11 cellular contexts compared by ENCODE assay signal in the genomic region with DNA sequence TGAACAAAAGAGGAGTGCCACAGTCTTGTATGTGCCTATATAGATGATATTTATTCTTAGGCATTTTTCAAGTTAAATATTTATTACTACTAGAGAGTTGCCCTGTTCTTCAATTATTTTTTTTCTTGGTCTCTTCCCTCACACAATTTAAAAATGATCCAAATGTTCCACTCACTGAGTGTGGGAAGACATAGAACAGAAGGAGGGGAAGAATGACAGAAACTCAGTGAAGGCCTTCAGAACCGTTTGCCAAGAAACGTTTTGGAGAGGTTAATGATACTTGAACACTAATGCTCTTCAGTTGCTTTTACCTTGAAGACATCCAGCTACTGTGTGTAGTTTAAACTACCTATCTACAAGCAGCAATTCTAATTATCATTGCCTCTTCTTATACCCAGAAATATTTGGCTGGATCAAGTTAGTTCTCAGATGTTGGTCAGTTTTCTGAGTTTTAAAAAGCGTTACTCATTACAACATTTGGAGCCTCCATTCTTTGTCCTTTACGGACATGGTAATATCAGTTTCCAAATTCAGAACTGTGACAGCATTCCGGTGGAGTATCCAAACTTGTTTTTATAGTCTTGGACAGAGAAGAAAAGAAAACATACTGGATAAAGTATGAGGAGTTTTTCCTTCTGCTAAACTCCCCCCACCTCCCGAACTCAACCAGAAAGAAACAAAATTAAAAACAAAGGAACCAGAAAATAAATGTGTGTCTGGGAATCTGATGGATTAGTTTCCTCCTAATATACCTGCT.
DNase-seq lines count a peak whose midpoint lies in the region; ATAC-seq and TF ChIP-seq lines count a peak whose summit lies in the region.
"Had no signal": no experiment of that assay in that cellular context is flagged by ENCODE, and none has a peak within 500 bp of the region (broad histone marks: within the 10 kb centered on the region; RNA-seq: fewer than 3 reads in every experiment).

No MANE protein-coding gene starts in this region.

- no peak for ATAC-seq in activated T-cell treated with anti-CD3 and anti-CD28 coated beads, Interleukin-2, amount 50 U/mL, for 72 hours (replicated peaks in 1 of 2)
- no peak for ATAC-seq in HG03457 (IDR thresholded peaks at IDR 0.05; ENCODE audit: unreplicated experiment)
- ATAC-seq: activated CD8-positive, alpha-beta T cell treated with anti-CD3 and anti-CD28 coated beads for 36 hours had no signal

- intact Hi-C loops in esophagus muscularis mucosa (cut with DNase I) = loop anchor here (5.0 to 10.0 kb wide), 2 partner anchors 46 to 238 kb away; no protein-coding TSS in a partner anchor

- H3K79me1 ChIP-seq in mesendoderm (ENCODE audit: low read length) = no peaks in the 10 kb centered on the region

- H3K4me1 ChIP-seq in esophagus muscularis mucosa = peaks cover 15 to 70% (median 62%) of the 10 kb centered on the region in 4 donors
- no peaks in the 10 kb centered on the region for H3K4me1 ChIP-seq in mesendoderm (ENCODE audit: control insufficient read depth, low read depth, low read length)
- H3K4me1 ChIP-seq in Karpas-422 (ENCODE audit: low read length) = no peaks in the 10 kb centered on the region

- peaks cover 5% of the 10 kb centered on the region; the same call in 1 of the 2 replicates for H3K36me3 Mint-ChIP-seq in HFFc6 (ENCODE audit: low read depth)
- H3K36me3 Mint-ChIP-seq in activated T-cell treated with anti-CD3 and anti-CD28 coated beads, Interleukin-2, amount 50 U/mL, for 72 hours (ENCODE audit: insufficient read depth in 2 of 2) = no peaks in the 10 kb centered on the region

- H3K4me3 Mint-ChIP-seq in HFFc6 = peak overlapping the region; percentile 26; the same call in 1 of the 2 replicates
- no peak overlapping the region for H3K4me3 Mint-ChIP-seq in activated T-cell treated with anti-CD3 and anti-CD28 coated beads, Interleukin-2, amount 50 U/mL, for 72 hours
- H3K4me3 Mint-ChIP-seq: activated CD8-positive, alpha-beta T cell treated with anti-CD3 and anti-CD28 coated beads for 36 hours had no signal

- no peaks in the 10 kb centered on the region for H3K9me3 ChIP-seq in esophagus muscularis mucosa
- no peaks in the 10 kb centered on the region for H3K9me3 ChIP-seq in Karpas-422 (ENCODE audit: low read length)

- peak overlapping the region; percentile 74 to 83 (median 78) for H3K27ac ChIP-seq in esophagus muscularis mucosa (replicated peaks in 1 of 4)
- no peak overlapping the region for H3K27ac ChIP-seq in mesendoderm (ENCODE audit: low read depth, low read length)
- H3K27ac ChIP-seq in skin epidermis = peak overlapping the region in 12 of 21 experiments; percentile 11 to 78 (median 52)
- no peak overlapping the region for H3K27ac ChIP-seq in Karpas-422 (ENCODE audit: low read length)

- no peaks in the 10 kb centered on the region for H4K20me1 ChIP-seq in Karpas-422 (ENCODE audit: insufficient read depth, low read depth, low read length)

- H3K4me3 ChIP-seq in esophagus muscularis mucosa (peak overlapping the region in 2 of 4 donors; percentile 8 to 9), mesendoderm (ENCODE audit: low read length) (no peak overlapping the region), skin epidermis (no peak overlapping the region), Karpas-422 (ENCODE audit: low read length) (no peak overlapping the region)

- DNase-seq in HFFc6 (no peak), esophagus muscularis mucosa (ENCODE audit: extremely low spot score) (no peak), mesendoderm (no peak), Karpas-422 (no peak), DMS 273 (lab: John Stamatoyannopoulos, UW; ENCODE audit: unreplicated experiment) (no peak)
- no peak for DNase-seq in activated T-cell treated with anti-CD3 and anti-CD28 coated beads, Interleukin-2, amount 50 U/mL, for 72 hours
- DNase-seq: activated CD8-positive, alpha-beta T cell treated with anti-CD3 and anti-CD28 coated beads for 36 hours; stimulated activated CD4-positive, alpha-beta T cell treated with anti-CD3 and anti-CD28 coated beads, Interleukin-4, amount 100 ng/mL, for 24 hours had no signal

- H2BK120ac ChIP-seq in mesendoderm (ENCODE audit: low read depth, low read length) = peak overlapping the region; percentile 28

- TF ChIP-seq EP300 in esophagus muscularis mucosa (IDR thresholded peaks at IDR 0.05) = peak; percentile 39

- H2BK5ac ChIP-seq in mesendoderm (ENCODE audit: low read length) = no peak overlapping the region

- no peaks in the 10 kb centered on the region for H3K9me2 ChIP-seq in Karpas-422 (replicated peaks; ENCODE audit: insufficient read depth, low read length)

- H2AFZ ChIP-seq in Karpas-422 (ENCODE audit: low read length) = no peak overlapping the region

- no peak overlapping the region for H3K4ac ChIP-seq in mesendoderm (ENCODE audit: low read depth, low read length)

- TF ChIP-seq CTCF in HFFc6 (IDR thresholded peaks at IDR 0.05) = no peak
- no peak for TF ChIP-seq CTCF in esophagus muscularis mucosa (IDR thresholded peaks at IDR 0.05)

- H2BK15ac ChIP-seq in mesendoderm (replicated peaks; ENCODE audit: low read depth) = no peak overlapping the region

- H3K27ac Mint-ChIP-seq in HFFc6 = no peak overlapping the region
- no peak overlapping the region for H3K27ac Mint-ChIP-seq in activated T-cell treated with anti-CD3 and anti-CD28 coated beads, Interleukin-2, amount 50 U/mL, for 72 hours
- H3K27ac Mint-ChIP-seq: activated CD8-positive, alpha-beta T cell treated with anti-CD3 and anti-CD28 coated beads for 36 hours; activated T-helper 2 cell treated with anti-CD3 and anti-CD28 coated beads, Interferon-gamma antibody, Interleukin-2, Interleukin-4, amounts not matched to agents 10 μg/mL and 5 μg/mL and 100 μg/mL, durations not matched to agents 14 hours and 24 hours and 36 hours had no signal

- H4K8ac ChIP-seq in mesendoderm (ENCODE audit: low read depth, low read length) = no peak overlapping the region

- H3K4me2 ChIP-seq in mesendoderm (ENCODE audit: low read length) = no peak overlapping the region
- no peak overlapping the region for H3K4me2 ChIP-seq in Karpas-422 (ENCODE audit: low read depth, low read length, poor library complexity, severe bottlenecking)

- H4K5ac ChIP-seq in mesendoderm (ENCODE audit: low read length) = no peak overlapping the region

- H3K4me1 Mint-ChIP-seq in HFFc6 (ENCODE audit: low read depth) = peaks cover 79% of the 10 kb centered on the region
- no peaks in the 10 kb centered on the region for H3K4me1 Mint-ChIP-seq in activated T-cell treated with anti-CD3 and anti-CD28 coated beads, Interleukin-2, amount 50 U/mL, for 72 hours (ENCODE audit: low read depth)

- no peak overlapping the region for H2AK5ac ChIP-seq in mesendoderm (ENCODE audit: low read length)

- TF ChIP-seq POLR2A in esophagus muscularis mucosa (IDR thresholded peaks at IDR 0.05; ENCODE audit: low read depth) = no peak

- no peaks in the 10 kb centered on the region for H3K9me3 Mint-ChIP-seq in HFFc6
- H3K9me3 Mint-ChIP-seq in activated T-cell treated with anti-CD3 and anti-CD28 coated beads, Interleukin-2, amount 50 U/mL, for 72 hours = no peaks in the 10 kb centered on the region
- H3K9me3 Mint-ChIP-seq: activated CD8-positive, alpha-beta T cell treated with anti-CD3 and anti-CD28 coated beads for 36 hours; activated T-helper 2 cell treated with anti-CD3 and anti-CD28 coated beads, Interferon-gamma antibody, Interleukin-2, Interleukin-4, amounts not matched to agents 10 μg/mL and 5 μg/mL and 100 μg/mL, durations not matched to agents 14 hours and 24 hours and 36 hours had no signal

- no peak overlapping the region for H3K23ac ChIP-seq in mesendoderm (ENCODE audit: low read length)

- no peaks in the 10 kb centered on the region for H3K79me2 ChIP-seq in mesendoderm (ENCODE audit: control insufficient read depth, insufficient read depth, low read length)
- H3K79me2 ChIP-seq in Karpas-422 (ENCODE audit: low read length) = no peaks in the 10 kb centered on the region

- H3K36me3 ChIP-seq in esophagus muscularis mucosa (no peaks in the 10 kb centered on the region), mesendoderm (ENCODE audit: control insufficient read depth, insufficient read depth, low read length) (no peaks in the 10 kb centered on the region), Karpas-422 (ENCODE audit: insufficient read depth, low read length) (no peaks in the 10 kb centered on the region)

- H3K9ac ChIP-seq in mesendoderm (ENCODE audit: low read length) (no peak overlapping the region), Karpas-422 (ENCODE audit: low read length) (no peak overlapping the region)

- WGBS in esophagus muscularis mucosa = 31% methylated on average over 6 of the region's 6 CpGs
- WGBS in mesendoderm (ENCODE audit: extremely low coverage, insufficient coverage, low lambda C conversion rate) = no CpG with 5 or more reads among the region's 6 CpGs

- no peak overlapping the region for H3K18ac ChIP-seq in mesendoderm (ENCODE audit: low read length)

- no peak overlapping the region for H3K56ac ChIP-seq in mesendoderm (ENCODE audit: low read length)

- no peaks in the 10 kb centered on the region for H3K27me3 ChIP-seq in esophagus muscularis mucosa
- no peaks in the 10 kb centered on the region for H3K27me3 ChIP-seq in mesendoderm (ENCODE audit: insufficient read depth, low read length, poor library complexity)
- H3K27me3 ChIP-seq in Karpas-422 (ENCODE audit: low read length) = no peaks in the 10 kb centered on the region

- H3K27me3 Mint-ChIP-seq in HFFc6 (ENCODE audit: insufficient read depth) = no peaks in the 10 kb centered on the region
- H3K27me3 Mint-ChIP-seq in activated T-cell treated with anti-CD3 and anti-CD28 coated beads, Interleukin-2, amount 50 U/mL, for 72 hours (ENCODE audit: low read depth) = no peaks in the 10 kb centered on the region

Comparison
In these comparisons a context has a peak if more than half of its experiments do, and no peak if none do; other contexts are left out.
1. H3K27ac ChIP-seq: peak in esophagus muscularis mucosa (4 of 4) and skin epidermis (12 of 21); none in mesendoderm (single experiment) and Karpas-422 (single experiment).